8 cellular contexts compared by ENCODE assay signal in the genomic region with DNA sequence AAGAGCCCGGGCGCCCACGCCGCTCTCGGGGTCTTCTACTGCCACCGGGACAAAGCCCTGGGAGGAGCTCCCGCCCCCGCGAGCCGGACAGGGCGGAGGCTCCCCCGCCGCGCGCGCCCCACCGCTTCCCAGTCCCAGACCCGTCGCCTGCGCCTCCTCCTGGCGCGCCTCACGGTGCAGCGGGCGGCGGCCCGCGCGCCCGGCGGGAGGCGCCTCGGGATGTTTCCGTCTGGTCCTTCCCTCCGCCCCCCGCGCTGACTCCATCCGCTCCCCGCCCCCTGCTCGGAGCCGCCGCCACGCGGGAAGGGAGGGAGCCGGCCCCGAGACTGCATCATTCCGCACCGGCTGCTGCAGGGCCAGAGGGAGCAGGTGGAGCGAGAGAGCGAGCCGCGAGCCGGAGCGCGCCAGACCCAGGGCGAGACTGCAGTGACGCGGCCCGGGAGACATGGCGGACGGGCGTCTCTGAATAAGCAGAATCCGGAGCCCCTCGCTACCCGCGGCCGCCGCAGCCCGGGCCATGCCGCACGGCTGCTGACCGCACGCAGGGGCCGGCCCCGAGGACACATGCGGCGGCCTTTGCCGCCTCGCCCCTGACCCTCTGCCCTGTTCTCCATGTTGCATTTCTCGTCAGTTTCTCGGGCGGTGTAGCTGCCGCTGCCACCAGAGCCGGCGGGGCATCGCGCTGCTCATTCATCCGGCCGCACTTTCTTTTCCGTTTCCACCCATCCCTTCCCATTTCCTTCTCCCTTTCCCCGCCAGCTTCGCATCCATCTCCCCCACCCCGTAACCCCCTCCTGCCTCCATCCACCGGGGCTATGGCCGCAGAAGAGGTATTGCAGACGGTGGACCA. TPM values are rescaled to one million over a fixed set of nuclear protein-coding genes. Genes with fewer than 3 reads are reported as not detected.
A peak's percentile ranks its signal among the peaks of the same experiment; 100 is the strongest.
DNase-seq lines count a peak whose midpoint lies in the region; ATAC-seq and TF ChIP-seq lines count a peak whose summit lies in the region.

A gene (plus strand): TSS at position 331 of the 850 bp plus-strand sequence. CDS start 485 bp downstream, at position 816.

- DNase-seq in Ammon's horn (ENCODE audit: low spot score), result peak; percentile 92
- DNase-seq in NCI-H510A treated with DMSO at 0.1 percent for 48 hours (lab: John Stamatoyannopoulos, UW), result peak; percentile 58
- DNase-seq in activated CD4-positive, alpha-beta T cell treated with anti-CD3 and anti-CD28 coated beads, Interleukin-2, amount 10 ng/mL, durations not matched to agents 7 days and 5 days, result peak; percentile 74
- DNase-seq in coronary artery (ENCODE audit: low spot score), result peak; percentile 95
- peak; percentile 71 for DNase-seq in left lobe of liver (ENCODE audit: low spot score)
- peak; percentile 57 for DNase-seq in stimulated activated CD4-positive, alpha-beta T cell treated with anti-CD3 and anti-CD28 coated beads, Interleukin-2, amount 100 ng/mL, for 4 hours (ENCODE audit: low read depth)

- H3K4me3 Mint-ChIP-seq in activated CD4-positive, alpha-beta T cell treated with anti-CD3 and anti-CD28 coated beads, Interleukin-2, amount 10 ng/mL, durations not matched to agents 7 days and 5 days, result peak within 1 kb of the TSS; percentile 94

- H3K4me3 ChIP-seq in coronary artery, result peak within 1 kb of the TSS; percentile 97

- ATAC-seq in GM19025 (IDR thresholded peaks at IDR 0.05; ENCODE audit: low read depth, unreplicated experiment), result peak; percentile 88
- peak; percentile 70 for ATAC-seq in HG03280 (IDR thresholded peaks at IDR 0.05; ENCODE audit: unreplicated experiment)
- ATAC-seq in left lobe of liver, result peak; percentile 96

- H3K27me3 Mint-ChIP-seq in activated CD4-positive, alpha-beta T cell treated with anti-CD3 and anti-CD28 coated beads, Interleukin-2, amount 10 ng/mL, durations not matched to agents 7 days and 5 days, result peaks cover 4% of the 10 kb centered on the region

- peak; percentile 18 for TF ChIP-seq CTCF in coronary artery (IDR thresholded peaks at IDR 0.05)

- no peaks in the 10 kb centered on the region for H3K36me3 Mint-ChIP-seq in activated CD4-positive, alpha-beta T cell treated with anti-CD3 and anti-CD28 coated beads, Interleukin-2, amount 10 ng/mL, durations not matched to agents 7 days and 5 days (ENCODE audit: low read depth)

- CTCF ChIA-PET in activated CD4-positive, alpha-beta T cell treated with anti-CD3 and anti-CD28 coated beads, Interleukin-2, amount 10 ng/mL, durations not matched to agents 7 days and 5 days (lab: Charles Lee), result interaction anchor here (0.6 to 1.7 kb wide), 11 partner anchors 9 to 649 kb away, joined by 3 to 8 read pairs (median 3); a partner anchor contains a TSS

- peak within 1 kb of the TSS; percentile 86 to 98 for H3K27ac ChIP-seq in coronary artery

- POLR2A ChIA-PET in activated CD4-positive, alpha-beta T cell treated with anti-CD3 and anti-CD28 coated beads, Interleukin-2, amount 10 ng/mL, durations not matched to agents 7 days and 5 days (lab: Charles Lee), result interaction anchor here (0.6 to 0.7 kb wide), 2 partner anchors 21 to 59 kb away, joined by 3 to 4 read pairs; no protein-coding TSS in a partner anchor

- peaks cover 28% of the 10 kb centered on the region for H3K4me1 Mint-ChIP-seq in activated CD4-positive, alpha-beta T cell treated with anti-CD3 and anti-CD28 coated beads, Interleukin-2, amount 10 ng/mL, durations not matched to agents 7 days and 5 days

- peaks cover 2% of the 10 kb centered on the region for H3K9me3 Mint-ChIP-seq in activated CD4-positive, alpha-beta T cell treated with anti-CD3 and anti-CD28 coated beads, Interleukin-2, amount 10 ng/mL, durations not matched to agents 7 days and 5 days

- peak within 1 kb of the TSS; percentile 96 for H3K27ac Mint-ChIP-seq in activated CD4-positive, alpha-beta T cell treated with anti-CD3 and anti-CD28 coated beads, Interleukin-2, amount 10 ng/mL, durations not matched to agents 7 days and 5 days

RNA-seq across cellular contexts. Expression of the gene that starts here (rescaled TPM):
- 10 to 100 TPM; 20.2 to 22.4 TPM for total RNA-seq in activated CD4-positive, alpha-beta T cell treated with anti-CD3 and anti-CD28 coated beads, Interleukin-2, amount 10 ng/mL, durations not matched to agents 7 days and 5 days
- total RNA-seq in left lobe of liver, result 0.91 TPM

Comparison
In these comparisons a context has a peak if more than half of its experiments do, and no peak if none do; other contexts are left out.
1. Peak in every context shown above with its lines: DNase-seq, ATAC-seq, H3K4me3 ChIP-seq and H3K27ac ChIP-seq.
2. RNA of the gene that starts here (total RNA-seq): 20.2 to 22.4 TPM in activated CD4-positive, alpha-beta T cell treated with anti-CD3 and anti-CD28 coated beads, Interleukin-2, amount 10 ng/mL, durations not matched to agents 7 days and 5 days; 0.91 TPM in left lobe of liver (single experiment); every median in the first group is over 10 times any median in the second.
3. Peak in DNase-seq and ATAC-seq in left lobe of liver; RNA of the gene not detected or under 1 TPM.